ENCODE assay signal across 15 cellular contexts in genomic region chr21:38306833-38307232, GRCh38. TPM values are rescaled to one million over a fixed set of nuclear protein-coding genes. Genes with fewer than 3 reads are reported as not detected.
DNase-seq lines count a peak whose midpoint lies in the region; ATAC-seq and TF ChIP-seq lines count a peak whose summit lies in the region.
"Had no signal": no experiment of that assay in that cellular context is flagged by ENCODE, and none has a peak within 500 bp of the region (broad histone marks: within the 10 kb centered on the region; RNA-seq: fewer than 3 reads in every experiment).

No MANE protein-coding gene starts in this region.

- H3K4me1 ChIP-seq in spleen: peaks cover 0 to 19% (median 6%) of the 10 kb centered on the region in 6 donors

- DNase-seq in GM04504 (ENCODE audit: low read depth) (peak; percentile 81), fibroblast of villous mesenchyme (ENCODE audit: low read depth) (peak; percentile 99), spleen (no peak), left colon (no peak), iPS-NIHi11 (ENCODE audit: low spot score) (no peak)
- DNase-seq: activated CD4-positive, alpha-beta T cell treated with anti-CD3 and anti-CD28 coated beads, Interleukin-2, amount 10 ng/mL, durations not matched to agents 24 days and 14 days; activated gamma-delta T cell; DMS79 treated with DMSO at 0.1 percent for 48 hours; naive B cell; NCI-H510A; stimulated activated CD4-positive, alpha-beta T cell treated with anti-CD3 and anti-CD28 coated beads, Interleukin-12 subunit alpha, Interleukin-12 subunit beta, amount 100 ng/mL, for 4 hours had no signal

- ATAC-seq in GM21723 (IDR thresholded peaks at IDR 0.05; ENCODE audit: unreplicated experiment) (no peak), left colon (no peak), GM18867 (IDR thresholded peaks at IDR 0.05; ENCODE audit: unreplicated experiment) (no peak)

- intact Hi-C loops in spleen (cut with DNase I; ENCODE audit: low total_unique reads) (no loop called here), left colon (cut with DNase I, micrococcal nuclease) (no loop called here)

- no peaks in the 10 kb centered on the region for H3K27me3 ChIP-seq in spleen (replicated peaks in 1 of 7)

- H3K4me3 ChIP-seq in WI38 (ENCODE audit: low read depth, low read length) (peak overlapping the region; percentile 39), fibroblast of villous mesenchyme (ENCODE audit: low read depth, low read length) (no peak overlapping the region), spleen (no peak overlapping the region)
- H3K4me3 ChIP-seq: SK-N-MC had no signal

- no peaks in the 10 kb centered on the region for H3K9me3 ChIP-seq in spleen

- H3K36me3 ChIP-seq in spleen: no peaks in the 10 kb centered on the region

- peak overlapping the region in 6 of 8 donors; percentile 59 to 78 (median 66) for H3K27ac ChIP-seq in spleen
- H3K27ac ChIP-seq: SK-N-MC had no signal

- TF ChIP-seq CTCF in WI38 (IDR thresholded peaks at IDR 0.05; ENCODE audit: low read depth, low read length) (no peak), fibroblast of villous mesenchyme (IDR thresholded peaks at IDR 0.05; ENCODE audit: insufficient read depth, low read depth, low read length) (no peak), spleen (IDR thresholded peaks at IDR 0.05 in 8 of 11, conservative IDR thresholded peaks at IDR 0.05 in 3 of 11) (no peak)

- 68 to 89% (median 81%) methylated on average over 2 of the region's 2 CpGs for WGBS in spleen, 5 donors

- no peak for TF ChIP-seq POLR2A in spleen (IDR thresholded peaks at IDR 0.05)

RNA-seq across cellular contexts. Expression of gene KCNJ15, which starts 50.0 kb away (rescaled TPM):
- total RNA-seq in fibroblast of villous mesenchyme (under 0.01 TPM in 2 replicates), spleen (10 to 100 TPM in 6 of 7 donors, 1 to 10 TPM in 1; 8.9 to 45.6 (median 20.6) TPM), left colon (under 1 TPM in 1 of 2 donors, not detected in 1; 0.21 TPM)
- polyA plus RNA-seq in spleen: 1 to 10 TPM in 2 of 3 donors, under 1 TPM in 1; 0.27 to 2.1 (median 1.3) TPM

Comparison
In these comparisons a context has a peak if more than half of its experiments do, and no peak if none do; other contexts are left out.
1. DNase-seq: peak in GM04504 (single experiment) and fibroblast of villous mesenchyme (single experiment); none in spleen (single experiment), left colon (0 of 2) and iPS-NIHi11 (single experiment).